8 cellular contexts compared by ENCODE assay signal in genomic region chr13:59906413-59907027, GRCh38.
A peak's percentile ranks its signal among the peaks of the same experiment; 100 is the strongest.
DNase-seq lines count a peak whose midpoint lies in the region; ATAC-seq and TF ChIP-seq lines count a peak whose summit lies in the region.

No MANE protein-coding gene starts in this region.

- H3K27me3 ChIP-seq in AG04450 (ENCODE audit: control insufficient read depth, insufficient read depth, low read length): no peaks in the 10 kb centered on the region
- no peaks in the 10 kb centered on the region for H3K27me3 ChIP-seq in GM23248 (replicated peaks; ENCODE audit: insufficient read depth)
- no peaks in the 10 kb centered on the region for H3K27me3 ChIP-seq in spleen (replicated peaks in 1 of 7)

- H3F3A ChIP-seq in GM23248 (ENCODE audit: insufficient read depth): no peaks in the 10 kb centered on the region

- TF ChIP-seq POLR2A in spleen (IDR thresholded peaks at IDR 0.05): no peak

- 22 to 25% methylated on average over 6 of the region's 6 CpGs for WGBS in GM23248 (ENCODE audit: low coverage in 1 of 2, low lambda C conversion rate in 2 of 2, missing lambda C conversion rate in 2 of 2), 2 experiments
- WGBS in spleen, 5 donors: 51 to 70% (median 61%) methylated on average over 6 of the region's 6 CpGs

- H2AFZ ChIP-seq in GM23248: peak overlapping the region; percentile 54

- H3K27ac ChIP-seq in AG04450 (ENCODE audit: low read depth, low read length) (no peak overlapping the region), GM23248 (no peak overlapping the region), spleen (no peak overlapping the region)

- H3K9ac ChIP-seq in GM23248: no peak overlapping the region

- H3K36me3 ChIP-seq in GM23248 (ENCODE audit: low read depth) (no peaks in the 10 kb centered on the region), spleen (no peaks in the 10 kb centered on the region)

- intact Hi-C loops in spleen (cut with DNase I; ENCODE audit: low total_unique reads) (no loop called here), cardiac septum (cut with DNase I) (no loop called here)

- CTCF ChIA-PET in AG04450 (lab: Charles Lee): interaction anchor here (0.5 to 5.0 kb wide), 57 partner anchors 9 to 526 kb away, joined by 3 to 120 read pairs (median 5); partner anchors contain the start of gene TDRD3

- no peak overlapping the region for H3K4me2 ChIP-seq in GM23248 (ENCODE audit: unreplicated experiment)

- no peaks in the 10 kb centered on the region for H3K9me2 ChIP-seq in GM23248 (ENCODE audit: insufficient read depth)

- H3K9me3 ChIP-seq in AG04450 (ENCODE audit: control insufficient read depth, insufficient read depth, low read length): no peaks in the 10 kb centered on the region
- H3K9me3 ChIP-seq in GM23248 (ENCODE audit: low read depth): no peaks in the 10 kb centered on the region
- H3K9me3 ChIP-seq in spleen: no peaks in the 10 kb centered on the region

- in situ Hi-C loops in GM23248 (cut with MboI): loop anchor here (10.0 to 25.0 kb wide), 2 partner anchors 232 to 519 kb away; no protein-coding TSS in a partner anchor

- H3K79me2 ChIP-seq in GM23248 (ENCODE audit: insufficient read depth): no peaks in the 10 kb centered on the region

- H3K4me1 ChIP-seq in GM23248 (ENCODE audit: insufficient read depth) (peaks cover 6% of the 10 kb centered on the region; the same call in 1 of the 2 replicates), spleen (no peaks in the 10 kb centered on the region)

- POLR2A ChIA-PET in AG04450 (lab: Yijun Ruan, JAX): no interaction called here

- DNase-seq in AG04450 (ENCODE audit: low read depth, low spot score): peak; percentile 8
- peak; percentile 67 for DNase-seq in GM23248
- DNase-seq in RKO (ENCODE audit: low spot score): peak; percentile 46
- peak; percentile 52 for DNase-seq in fibroblast of villous mesenchyme (ENCODE audit: low read depth)
- no peak for DNase-seq in spleen
- DNase-seq in cardiac septum (ENCODE audit: low spot score): no peak
- no peak for DNase-seq in activated CD4-positive, alpha-beta T cell treated with anti-CD3 and anti-CD28 coated beads, Interleukin-2, amount 50 U/mL, for 1 hour

- TF ChIP-seq CTCF in AG04450 (IDR thresholded peaks at IDR 0.05; ENCODE audit: low read depth, low read length) (peak; percentile 75), fibroblast of villous mesenchyme (IDR thresholded peaks at IDR 0.05; ENCODE audit: insufficient read depth, low read depth, low read length) (peak; percentile 65), spleen (IDR thresholded peaks at IDR 0.05 in 8 of 11, conservative IDR thresholded peaks at IDR 0.05 in 3 of 11) (peak in 7 of 11 experiments; percentile 15 to 45 (median 25))

- H4K20me1 ChIP-seq in GM23248 (ENCODE audit: insufficient read depth): no peaks in the 10 kb centered on the region

- no peak for ATAC-seq in HG02885 (IDR thresholded peaks at IDR 0.05; ENCODE audit: poor library complexity, unreplicated experiment)

- H3K4me3 ChIP-seq in AG04450 (ENCODE audit: low read depth, low read length) (no peak overlapping the region), GM23248 (no peak overlapping the region), fibroblast of villous mesenchyme (ENCODE audit: low read depth, low read length) (no peak overlapping the region), spleen (no peak overlapping the region)

Comparison
In these comparisons a context has a peak if more than half of its experiments do, and no peak if none do; other contexts are left out.
1. DNase-seq: peak in AG04450 (single experiment), GM23248 (single experiment), RKO (single experiment) and fibroblast of villous mesenchyme (single experiment); none in spleen (single experiment), cardiac septum (single experiment) and activated CD4-positive, alpha-beta T cell treated with anti-CD3 and anti-CD28 coated beads, Interleukin-2, amount 50 U/mL, for 1 hour (single experiment).
2. CTCF ChIP-seq: peak in every context shown above with its lines; median percentile 75 in AG04450; 65 in fibroblast of villous mesenchyme; 25 in spleen.